In genomic region chr14:20628063-20628854, GRCh38 we compare ENCODE assay signal across 19 cellular contexts. TPM values are rescaled to one million over a fixed set of nuclear protein-coding genes. Genes with fewer than 3 reads are reported as not detected.
DNase-seq lines count a peak whose midpoint lies in the region; FAIRE-seq and TF ChIP-seq lines count a peak whose summit lies in the region.
"Had no signal": no experiment of that assay in that cellular context is flagged by ENCODE, and none has a peak within 500 bp of the region (broad histone marks: within the 10 kb centered on the region; RNA-seq: fewer than 3 reads in every experiment).

No MANE protein-coding gene starts in this region.

- POLR2A ChIA-PET in Caco-2 (lab: Charles Lee), result no interaction called here

- H3K9ac ChIP-seq in HUES6 (ENCODE audit: low read length), result no peak overlapping the region

- TF ChIP-seq CTCF in Caco-2 (IDR thresholded peaks at IDR 0.05; ENCODE audit: insufficient read depth in 1 of 2, low read depth in 1 of 2, low read length in 1 of 2, severe bottlenecking in 1 of 2, unreplicated experiment in 1 of 2) (no peak), endothelial cell (IDR thresholded peaks at IDR 0.05; ENCODE audit: unreplicated experiment) (no peak), nephron (IDR thresholded peaks at IDR 0.05; ENCODE audit: unreplicated experiment in 3 of 3) (no peak), GM10266 (IDR thresholded peaks at IDR 0.05; ENCODE audit: control insufficient read depth, insufficient read depth, low read depth, missing control alignments) (no peak)

- H3K9me3 Mint-ChIP-seq in Caco-2 (ENCODE audit: unreplicated experiment), result peaks cover 10% of the 10 kb centered on the region
- H3K9me3 Mint-ChIP-seq in endothelial cell (ENCODE audit: unreplicated experiment), result no peaks in the 10 kb centered on the region
- H3K9me3 Mint-ChIP-seq in nephron, result peaks cover 2% of the 10 kb centered on the region

- peak overlapping the region; percentile 52 for H3K4me3 Mint-ChIP-seq in Caco-2 (ENCODE audit: unreplicated experiment)
- peak overlapping the region; percentile 12 for H3K4me3 Mint-ChIP-seq in endothelial cell (ENCODE audit: unreplicated experiment)
- H3K4me3 Mint-ChIP-seq in nephron, result peak overlapping the region; percentile 5 to 48 (median 21)

- BruUV-seq in Caco-2 (replicated peaks; lab: Mats Ljungman, UMichigan), result no TSS peak

- H3K4me3 ChIP-seq in Caco-2 (ENCODE audit: low read depth, low read length) (no peak overlapping the region), HUES6 (ENCODE audit: low read depth, low read length) (peak overlapping the region; percentile 48)
- H3K4me3 ChIP-seq: skin epidermis, tibial artery had no signal

- FAIRE-seq in frontal cortex (lab: Jason Lieb, UNC), result no peak

- H3K36me3 ChIP-seq in Caco-2 (ENCODE audit: control insufficient read depth, insufficient read depth, low read length) (no peaks in the 10 kb centered on the region), HUES6 (ENCODE audit: control insufficient read depth, insufficient read depth, low read length) (no peaks in the 10 kb centered on the region)
- H3K36me3 ChIP-seq: tibial artery, WERI-Rb-1 had no signal

- CTCF ChIA-PET in Caco-2 (lab: Charles Lee), result interaction anchor here (0.8 to 1.2 kb wide), 3 partner anchors 10 to 18 kb away, joined by 3 read pairs; no protein-coding TSS in a partner anchor

- H3K36me3 Mint-ChIP-seq in Caco-2 (ENCODE audit: insufficient read depth, unreplicated experiment), result peaks cover 50% of the 10 kb centered on the region
- H3K36me3 Mint-ChIP-seq in endothelial cell (ENCODE audit: low read depth, unreplicated experiment), result peaks cover 4% of the 10 kb centered on the region
- no peaks in the 10 kb centered on the region for H3K36me3 Mint-ChIP-seq in nephron (ENCODE audit: low read depth)

- peaks cover 33% of the 10 kb centered on the region for H3K4me1 Mint-ChIP-seq in Caco-2 (ENCODE audit: low read depth, unreplicated experiment)
- H3K4me1 Mint-ChIP-seq in endothelial cell (ENCODE audit: unreplicated experiment), result peaks cover 54% of the 10 kb centered on the region
- H3K4me1 Mint-ChIP-seq in nephron, result peaks cover 58% of the 10 kb centered on the region

- H3K27ac ChIP-seq in HUES6 (ENCODE audit: low read depth, low read length), result no peak overlapping the region
- H3K27ac ChIP-seq: skin epidermis, tibial artery, WERI-Rb-1 had no signal

- no peaks in the 10 kb centered on the region for H3K27me3 ChIP-seq in Caco-2 (replicated peaks; ENCODE audit: control insufficient read depth, insufficient read depth, low read length)
- peaks cover 37% of the 10 kb centered on the region for H3K27me3 ChIP-seq in HUES6 (ENCODE audit: control insufficient read depth, insufficient read depth, low read length)
- H3K27me3 ChIP-seq: tibial artery had no signal

- H3K9me3 ChIP-seq in Caco-2, result 0 out of 2 replicates have a peak, but pooled peaks cover 3% of the 10 kb centered on the region
- H3K9me3 ChIP-seq in HUES6 (ENCODE audit: control insufficient read depth, insufficient read depth, low read depth, low read length), result no peaks in the 10 kb centered on the region
- H3K9me3 ChIP-seq: tibial artery had no signal

- DNase-seq in Caco-2 (no peak), endothelial cell (ENCODE audit: low spot score) (no peak), DMS 273 (lab: John Stamatoyannopoulos, UW; ENCODE audit: unreplicated experiment) (no peak), frontal cortex (ENCODE audit: low spot score in 2 of 2) (no peak), GM10266 (ENCODE audit: extremely low spot score) (no peak)
- DNase-seq: activated effector memory CD4-positive, alpha-beta T cell treated with Interleukin-2 at 50 U/mL for 16 hours; DMS79 treated with DMSO at 0.1 percent for 48 hours; KG1; kidney glomerular epithelial cell; NCI-H1092 treated with DMSO at 0.1 percent for 48 hours; NCI-H774; posterior cingulate gyrus; SW 1271; tibial artery; WERI-Rb-1 had no signal

- intact Hi-C loops in Caco-2 (cut with micrococcal nuclease; ENCODE audit: unreplicated experiment), result no loop called here

- H3K27me3 Mint-ChIP-seq in Caco-2 (ENCODE audit: insufficient read depth, unreplicated experiment) (peaks cover 3% of the 10 kb centered on the region), endothelial cell (ENCODE audit: unreplicated experiment) (peaks cover 29% of the 10 kb centered on the region), nephron (ENCODE audit: low read depth) (peaks cover 97% of the 10 kb centered on the region)

- H3K4me1 ChIP-seq in Caco-2, result peaks cover 7% of the 10 kb centered on the region
- H3K4me1 ChIP-seq in HUES6 (ENCODE audit: control insufficient read depth, insufficient read depth, low read length), result peaks cover 14% of the 10 kb centered on the region

- H3K27ac Mint-ChIP-seq in Caco-2 (ENCODE audit: unreplicated experiment) (peak overlapping the region; percentile 11), endothelial cell (ENCODE audit: unreplicated experiment) (no peak overlapping the region), nephron (no peak overlapping the region)

RNA-seq across cellular contexts. Expression of gene OR6S1, which starts 13.2 kb away (rescaled TPM):
- not detected in 2 replicates for total RNA-seq in Caco-2 (2022)
- total RNA-seq in endothelial cell (ENCODE audit: unreplicated experiment), result not detected
- not detected for total RNA-seq in frontal cortex
- total RNA-seq: cerebellum had no signal

RNA-seq across cellular contexts. Expression of gene RNASE12, which starts 37.1 kb away (rescaled TPM):
- total RNA-seq in Caco-2 (2022) (not detected in 2 replicates), endothelial cell (ENCODE audit: unreplicated experiment) (not detected), frontal cortex (not detected)
- total RNA-seq: cerebellum had no signal

RNA-seq across cellular contexts. Expression of gene RNASE11, which starts 40.5 kb away (rescaled TPM):
- total RNA-seq in Caco-2 (2022) (not detected in 2 replicates), endothelial cell (ENCODE audit: unreplicated experiment) (0.31 TPM), frontal cortex (not detected)
- total RNA-seq: cerebellum had no signal

RNA-seq across cellular contexts. Expression of gene RNASE4, which starts 56.1 kb away (rescaled TPM):
- 8.8 and 9.2 TPM in 2 replicates for total RNA-seq in Caco-2 (2022)
- 1.0 TPM for total RNA-seq in endothelial cell (ENCODE audit: unreplicated experiment)
- total RNA-seq in frontal cortex, result 1.2 TPM
